8 cellular contexts compared by ENCODE assay signal in genomic region chr11:820655-821512, GRCh38. TPM values are rescaled to one million over a fixed set of nuclear protein-coding genes. Genes with fewer than 3 reads are reported as not detected.
A peak's percentile ranks its signal among the peaks of the same experiment; 100 is the strongest.
DNase-seq lines count a peak whose midpoint lies in the region; ATAC-seq and TF ChIP-seq lines count a peak whose summit lies in the region.

No MANE protein-coding gene starts in this region.

- TF ChIP-seq EP300 in Ishikawa (IDR thresholded peaks at IDR 0.05; ENCODE audit: borderline replicate concordance) = no peak

- peak overlapping the region; percentile 39 to 91 for H3K4me3 ChIP-seq in body of pancreas

- ATAC-seq in body of pancreas = peak; percentile 59
- no peak for ATAC-seq in GM18867 (IDR thresholded peaks at IDR 0.05; ENCODE audit: unreplicated experiment)

- no peaks in the 10 kb centered on the region for H3K9me3 ChIP-seq in body of pancreas

- TF ChIP-seq CTCF in body of pancreas (IDR thresholded peaks at IDR 0.05) = no peak

- H3K36me3 ChIP-seq in body of pancreas (replicated peaks in 1 of 2; ENCODE audit: insufficient read depth in 1 of 2, low read depth in 2 of 2) = peaks cover 0 to 2% of the 10 kb centered on the region in 2 donors

- no peak for TF ChIP-seq RAD21 in Ishikawa (IDR thresholded peaks at IDR 0.05; ENCODE audit: low read depth)

- peak; percentile 38 to 60 (median 55) for TF ChIP-seq POLR2A in body of pancreas (IDR thresholded peaks at IDR 0.05)

- DNase-seq in AG08396 (ENCODE audit: low spot score) = peak; percentile 92
- DNase-seq in body of pancreas = peak; percentile 91 to 97 (median 96)
- DNase-seq in kidney tubule cell (ENCODE audit: low spot score) = peak; percentile 92
- peak in 19 of 49 donors; percentile 20 to 83 (median 51) for DNase-seq in substantia nigra (lab: John Stamatoyannopoulos, UW)
- DNase-seq in cerebellum (ENCODE audit: low spot score) = no peak
- DNase-seq in islet precursor cell = no peak

- 8 to 19% methylated on average over 4 to 11 of the region's 11 CpGs for WGBS in body of pancreas, 2 donors

- H3K27me3 ChIP-seq in body of pancreas = no peaks in the 10 kb centered on the region

- H3K4me1 ChIP-seq in body of pancreas = peaks cover 67% of the 10 kb centered on the region

- intact Hi-C loops in body of pancreas (cut with DNase I) = no loop called here

- peak overlapping the region; percentile 92 to 100 (median 98) for H3K27ac ChIP-seq in body of pancreas
- peak overlapping the region; percentile 43 for H3K27ac ChIP-seq in substantia nigra (ENCODE audit: low read depth, low read length, poor library complexity, severe bottlenecking)

TF ChIP-seq in Ishikawa, 13 proteins besides CTCF, POLR2A, EP300 and RAD21:
- TF ChIP-seq, protein P1, sequence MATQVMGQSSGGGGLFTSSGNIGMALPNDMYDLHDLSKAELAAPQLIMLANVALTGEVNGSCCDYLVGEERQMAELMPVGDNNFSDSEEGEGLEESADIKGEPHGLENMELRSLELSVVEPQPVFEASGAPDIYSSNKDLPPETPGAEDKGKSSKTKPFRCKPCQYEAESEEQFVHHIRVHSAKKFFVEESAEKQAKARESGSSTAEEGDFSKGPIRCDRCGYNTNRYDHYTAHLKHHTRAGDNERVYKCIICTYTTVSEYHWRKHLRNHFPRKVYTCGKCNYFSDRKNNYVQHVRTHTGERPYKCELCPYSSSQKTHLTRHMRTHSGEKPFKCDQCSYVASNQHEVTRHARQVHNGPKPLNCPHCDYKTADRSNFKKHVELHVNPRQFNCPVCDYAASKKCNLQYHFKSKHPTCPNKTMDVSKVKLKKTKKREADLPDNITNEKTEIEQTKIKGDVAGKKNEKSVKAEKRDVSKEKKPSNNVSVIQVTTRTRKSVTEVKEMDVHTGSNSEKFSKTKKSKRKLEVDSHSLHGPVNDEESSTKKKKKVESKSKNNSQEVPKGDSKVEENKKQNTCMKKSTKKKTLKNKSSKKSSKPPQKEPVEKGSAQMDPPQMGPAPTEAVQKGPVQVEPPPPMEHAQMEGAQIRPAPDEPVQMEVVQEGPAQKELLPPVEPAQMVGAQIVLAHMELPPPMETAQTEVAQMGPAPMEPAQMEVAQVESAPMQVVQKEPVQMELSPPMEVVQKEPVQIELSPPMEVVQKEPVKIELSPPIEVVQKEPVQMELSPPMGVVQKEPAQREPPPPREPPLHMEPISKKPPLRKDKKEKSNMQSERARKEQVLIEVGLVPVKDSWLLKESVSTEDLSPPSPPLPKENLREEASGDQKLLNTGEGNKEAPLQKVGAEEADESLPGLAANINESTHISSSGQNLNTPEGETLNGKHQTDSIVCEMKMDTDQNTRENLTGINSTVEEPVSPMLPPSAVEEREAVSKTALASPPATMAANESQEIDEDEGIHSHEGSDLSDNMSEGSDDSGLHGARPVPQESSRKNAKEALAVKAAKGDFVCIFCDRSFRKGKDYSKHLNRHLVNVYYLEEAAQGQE (IDR thresholded peaks at IDR 0.05; ENCODE audit: low read depth) = no peak
- TF ChIP-seq TCF12 (IDR thresholded peaks at IDR 0.05; ENCODE audit: low read depth) (peak; percentile 53; the same call in 1 of the 2 replicates), EGR1 (IDR thresholded peaks at IDR 0.05) (no peak), YY1 (IDR thresholded peaks at IDR 0.05; ENCODE audit: low read depth) (no peak), ZBTB7A (IDR thresholded peaks at IDR 0.05; ENCODE audit: low read depth) (no peak), NFIC (IDR thresholded peaks at IDR 0.05) (peak; percentile 59), TEAD4 (IDR thresholded peaks at IDR 0.05) (peak; percentile 81), CEBPB (IDR thresholded peaks at IDR 0.05) (peak; percentile 89), TAF1 (IDR thresholded peaks at IDR 0.05; ENCODE audit: low read depth) (no peak)
- TF ChIP-seq, protein P2, sequence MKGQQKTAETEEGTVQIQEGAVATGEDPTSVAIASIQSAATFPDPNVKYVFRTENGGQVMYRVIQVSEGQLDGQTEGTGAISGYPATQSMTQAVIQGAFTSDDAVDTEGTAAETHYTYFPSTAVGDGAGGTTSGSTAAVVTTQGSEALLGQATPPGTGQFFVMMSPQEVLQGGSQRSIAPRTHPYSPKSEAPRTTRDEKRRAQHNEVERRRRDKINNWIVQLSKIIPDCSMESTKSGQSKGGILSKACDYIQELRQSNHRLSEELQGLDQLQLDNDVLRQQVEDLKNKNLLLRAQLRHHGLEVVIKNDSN (IDR thresholded peaks at IDR 0.05) = no peak
- TF ChIP-seq, protein P3, sequence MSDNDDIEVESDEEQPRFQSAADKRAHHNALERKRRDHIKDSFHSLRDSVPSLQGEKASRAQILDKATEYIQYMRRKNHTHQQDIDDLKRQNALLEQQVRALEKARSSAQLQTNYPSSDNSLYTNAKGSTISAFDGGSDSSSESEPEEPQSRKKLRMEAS (IDR thresholded peaks at IDR 0.05) = peak; percentile 24; the same call in 1 of the 2 replicates
TF ChIP-seq in Ishikawa: peak in this region for 5.

RNA-seq across cellular contexts. Expression of gene PNPLA2, which starts 2.2 kb away (rescaled TPM):
- total RNA-seq in body of pancreas = 100 to 1,000 TPM in 1 of 2 donors, 10 to 100 TPM in 1; 72.1 to 351 TPM
- 13.6 TPM for total RNA-seq in cerebellum

RNA-seq across cellular contexts. Expression of gene CRACR2B, which starts 6.8 kb away (rescaled TPM):
- total RNA-seq in body of pancreas = 100 to 1,000 TPM; 134 to 368 TPM
- 4.0 TPM for total RNA-seq in cerebellum

RNA-seq across cellular contexts. Expression of gene RPLP2, which starts 11.1 kb away (rescaled TPM):
- 100 to 1,000 TPM; 395 to 402 TPM for total RNA-seq in body of pancreas
- 243 TPM for total RNA-seq in cerebellum

RNA-seq across cellular contexts. Expression of gene CD151, which starts 11.9 kb away (rescaled TPM):
- total RNA-seq in body of pancreas (100 to 1,000 TPM; 152 to 282 TPM), cerebellum (36.7 TPM)

RNA-seq across cellular contexts. Expression of gene PIDD1, which starts 15.9 kb away (rescaled TPM):
- total RNA-seq in body of pancreas (10 to 100 TPM; 11.9 to 98.6 TPM), cerebellum (7.6 TPM)

Comparison
In these comparisons a context has a peak if more than half of its experiments do, and no peak if none do; other contexts are left out.
1. DNase-seq: peak in AG08396 (single experiment), body of pancreas (4 of 4) and kidney tubule cell (single experiment); none in cerebellum (single experiment) and islet precursor cell (single experiment).
2. RNA of gene CRACR2B, which starts 6.8 kb away (total RNA-seq): 134 to 368 TPM in body of pancreas; 4.0 TPM in cerebellum (single experiment); every median in the first group is over 10 times any median in the second.